ENCODE assay signal across 11 cellular contexts in the genomic region with DNA sequence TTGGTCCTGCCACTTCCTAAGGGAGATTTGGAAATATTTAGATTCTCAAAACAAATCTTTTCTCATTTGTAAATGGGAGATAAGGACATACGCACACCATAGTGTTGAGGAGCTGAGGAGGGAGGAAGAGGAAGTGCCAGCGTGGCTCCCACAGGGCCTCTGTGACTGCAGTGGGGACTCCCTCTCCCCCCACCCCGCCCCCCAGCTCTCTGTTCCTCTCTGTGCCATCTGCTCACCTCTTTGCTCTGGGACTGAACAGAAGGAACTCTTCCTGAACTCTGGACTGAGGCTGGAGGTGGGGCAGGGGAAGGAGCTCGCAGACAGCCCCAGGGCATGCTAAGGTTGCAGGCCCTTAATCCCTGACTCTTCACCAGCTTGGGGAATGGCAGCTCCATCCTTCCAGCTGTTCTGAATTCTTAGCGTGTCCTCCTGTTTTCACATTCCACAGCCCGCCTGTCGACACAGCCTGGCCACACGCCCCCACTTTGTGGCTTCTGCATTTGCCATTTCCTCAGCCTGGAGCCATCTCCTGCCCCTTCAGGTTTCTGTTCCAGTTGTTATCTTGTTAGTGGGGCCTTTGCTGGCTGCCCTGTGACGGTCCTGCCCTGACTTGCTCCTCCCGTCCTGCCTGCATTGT. TPM values are rescaled to one million over a fixed set of nuclear protein-coding genes. Genes with fewer than 3 reads are reported as not detected.
DNase-seq lines count a peak whose midpoint lies in the region; ATAC-seq, FAIRE-seq and TF ChIP-seq lines count a peak whose summit lies in the region.
"Had no signal": no experiment of that assay in that cellular context is flagged by ENCODE, and none has a peak within 500 bp of the region (broad histone marks: within the 10 kb centered on the region; RNA-seq: fewer than 3 reads in every experiment).

No MANE protein-coding gene starts in this region.

- no peak overlapping the region for H3K4me2 ChIP-seq in astrocyte (ENCODE audit: low read length)

- peak overlapping the region; percentile 76 for H3K27ac Mint-ChIP-seq in astrocyte (ENCODE audit: unreplicated experiment)
- H3K27ac Mint-ChIP-seq in activated CD4-positive, alpha-beta T cell treated with anti-CD3 and anti-CD28 coated beads, Interleukin-2, amount 10 ng/mL, durations not matched to agents 7 days and 5 days = no peak overlapping the region
- H3K27ac Mint-ChIP-seq: activated naive CD4-positive, alpha-beta T cell treated with anti-CD3 and anti-CD28 coated beads for 36 hours had no signal

- no peaks in the 10 kb centered on the region for H3K9me3 Mint-ChIP-seq in astrocyte (ENCODE audit: unreplicated experiment)
- no peaks in the 10 kb centered on the region for H3K9me3 Mint-ChIP-seq in activated CD4-positive, alpha-beta T cell treated with anti-CD3 and anti-CD28 coated beads, Interleukin-2, amount 10 ng/mL, durations not matched to agents 7 days and 5 days
- H3K9me3 Mint-ChIP-seq: activated naive CD4-positive, alpha-beta T cell treated with anti-CD3 and anti-CD28 coated beads for 36 hours had no signal

- ATAC-seq in mucosa of descending colon (peak; percentile 58), GM21737 (IDR thresholded peaks at IDR 0.05; ENCODE audit: unreplicated experiment) (no peak)

- POLR2A ChIA-PET in activated CD4-positive, alpha-beta T cell treated with anti-CD3 and anti-CD28 coated beads, Interleukin-2, amount 10 ng/mL, durations not matched to agents 7 days and 5 days (lab: Charles Lee) = no interaction called here

- peaks cover 2% of the 10 kb centered on the region for H3K79me2 ChIP-seq in astrocyte (ENCODE audit: insufficient read depth, low read length)

- H3K4me3 ChIP-seq in astrocyte (ENCODE audit: insufficient read depth, low read depth, low read length) (no peak overlapping the region), mucosa of descending colon (no peak overlapping the region), tibial nerve (no peak overlapping the region)
- H3K4me3 ChIP-seq: thoracic aorta had no signal

- H3K9ac ChIP-seq in astrocyte (ENCODE audit: low read length) = no peak overlapping the region

- no peak overlapping the region for H2AFZ ChIP-seq in astrocyte (ENCODE audit: low read depth, low read length)

- H3K36me3 ChIP-seq in astrocyte (ENCODE audit: insufficient read depth, low read length) (peaks cover 49% of the 10 kb centered on the region), mucosa of descending colon (ENCODE audit: low read depth) (peaks cover 24% of the 10 kb centered on the region), tibial nerve (peaks cover 5 to 95% (median 27%) of the 10 kb centered on the region in 3 donors)

- intact Hi-C loops in mucosa of descending colon (cut with DNase I, micrococcal nuclease) = no loop called here

- H3K4me1 ChIP-seq in astrocyte (ENCODE audit: insufficient read depth, low read length) = no peaks in the 10 kb centered on the region
- no peaks in the 10 kb centered on the region for H3K4me1 ChIP-seq in mucosa of descending colon (ENCODE audit: low read depth)
- H3K4me1 ChIP-seq in tibial nerve = no peaks in the 10 kb centered on the region

- CTCF ChIA-PET in activated CD4-positive, alpha-beta T cell treated with anti-CD3 and anti-CD28 coated beads, Interleukin-2, amount 10 ng/mL, durations not matched to agents 7 days and 5 days (lab: Charles Lee) = no interaction called here

- no peak overlapping the region for H3K4me3 Mint-ChIP-seq in astrocyte (ENCODE audit: unreplicated experiment)
- H3K4me3 Mint-ChIP-seq in activated CD4-positive, alpha-beta T cell treated with anti-CD3 and anti-CD28 coated beads, Interleukin-2, amount 10 ng/mL, durations not matched to agents 7 days and 5 days = no peak overlapping the region
- H3K4me3 Mint-ChIP-seq: activated naive CD4-positive, alpha-beta T cell treated with anti-CD3 and anti-CD28 coated beads for 36 hours had no signal

- H3K27me3 Mint-ChIP-seq in astrocyte (ENCODE audit: low read depth, unreplicated experiment) = no peaks in the 10 kb centered on the region
- H3K27me3 Mint-ChIP-seq in activated CD4-positive, alpha-beta T cell treated with anti-CD3 and anti-CD28 coated beads, Interleukin-2, amount 10 ng/mL, durations not matched to agents 7 days and 5 days = no peaks in the 10 kb centered on the region

- no peaks in the 10 kb centered on the region for H4K20me1 ChIP-seq in astrocyte (ENCODE audit: insufficient read depth, low read length)

- TF ChIP-seq CTCF in astrocyte (IDR thresholded peaks at IDR 0.05; ENCODE audit: insufficient read depth, low read depth, low read length) (no peak), mucosa of descending colon (IDR thresholded peaks at IDR 0.05) (no peak), tibial nerve (IDR thresholded peaks at IDR 0.05) (no peak)

- H3K36me3 Mint-ChIP-seq in astrocyte (ENCODE audit: low read depth, unreplicated experiment) = peaks cover 27% of the 10 kb centered on the region
- H3K36me3 Mint-ChIP-seq in activated CD4-positive, alpha-beta T cell treated with anti-CD3 and anti-CD28 coated beads, Interleukin-2, amount 10 ng/mL, durations not matched to agents 7 days and 5 days (ENCODE audit: low read depth) = peaks cover 56% of the 10 kb centered on the region

- no peak for FAIRE-seq in astrocyte (lab: Jason Lieb, UNC)
- FAIRE-seq: G401.6 had no signal

- TF ChIP-seq EP300 in tibial nerve (IDR thresholded peaks at IDR 0.05) = no peak

- peaks cover 13% of the 10 kb centered on the region for H3K4me1 Mint-ChIP-seq in astrocyte (ENCODE audit: low read depth, unreplicated experiment)
- H3K4me1 Mint-ChIP-seq in activated CD4-positive, alpha-beta T cell treated with anti-CD3 and anti-CD28 coated beads, Interleukin-2, amount 10 ng/mL, durations not matched to agents 7 days and 5 days = peaks cover 2% of the 10 kb centered on the region

- WGBS in tibial nerve, 2 donors = 80 to 81% methylated on average over 10 of the region's 10 CpGs

- H3K27ac ChIP-seq in astrocyte (ENCODE audit: low read depth, low read length) (no peak overlapping the region), tibial nerve (peak overlapping the region in 2 of 4 donors; percentile 7 to 35)
- H3K27ac ChIP-seq: thoracic aorta had no signal

- H3K9me3 ChIP-seq in astrocyte (ENCODE audit: insufficient read depth, low read depth, low read length) (no peaks in the 10 kb centered on the region), mucosa of descending colon (no peaks in the 10 kb centered on the region), tibial nerve (no peaks in the 10 kb centered on the region)
- H3K9me3 ChIP-seq: thoracic aorta had no signal

- DNase-seq in CMK (ENCODE audit: low read depth) (peak; percentile 76), NCI-H1694 (lab: John Stamatoyannopoulos, UW) (peak; percentile 24), astrocyte (ENCODE audit: low read depth) (no peak), mucosa of descending colon (peak in 1 of 3 donors; percentile 16), tibial nerve (ENCODE audit: low spot score in 2 of 2) (no peak)
- no peak for DNase-seq in stimulated activated CD4-positive, alpha-beta T cell treated with anti-CD3 and anti-CD28 coated beads, Interleukin-4, amount 100 ng/mL, for 4 hours
- no peak for DNase-seq in activated CD4-positive, alpha-beta T cell treated with anti-CD3 and anti-CD28 coated beads, Interleukin-2, amount 10 ng/mL, durations not matched to agents 7 days and 5 days
- DNase-seq: activated naive CD4-positive, alpha-beta T cell treated with anti-CD3 and anti-CD28 coated beads for 36 hours had no signal

- H3K27me3 ChIP-seq in astrocyte (ENCODE audit: insufficient read depth, low read length) (no peaks in the 10 kb centered on the region), tibial nerve (no peaks in the 10 kb centered on the region)

- no peak for TF ChIP-seq POLR2A in tibial nerve (IDR thresholded peaks at IDR 0.05)

RNA-seq across cellular contexts. Expression of gene DDX27, which starts 11.5 kb away (rescaled TPM):
- total RNA-seq in astrocyte (34.6 and 38.3 TPM in 2 replicates), mucosa of descending colon (10 to 100 TPM; 27.1 to 32.8 (median 32.5) TPM), tibial nerve (10 to 100 TPM; 24.5 to 33.4 (median 28.3) TPM)
- 10 to 100 TPM; 39.1 to 42.0 TPM for total RNA-seq in activated CD4-positive, alpha-beta T cell treated with anti-CD3 and anti-CD28 coated beads, Interleukin-2, amount 10 ng/mL, durations not matched to agents 7 days and 5 days

RNA-seq across cellular contexts. Expression of gene STAU1, which starts 42.6 kb away (rescaled TPM):
- 93.2 and 98.0 TPM in 2 replicates for total RNA-seq in astrocyte
- 10 to 100 TPM; 83.8 to 95.7 (median 91.0) TPM for total RNA-seq in mucosa of descending colon
- 10 to 100 TPM; 64.2 to 79.8 (median 70.9) TPM for total RNA-seq in tibial nerve
- total RNA-seq in activated CD4-positive, alpha-beta T cell treated with anti-CD3 and anti-CD28 coated beads, Interleukin-2, amount 10 ng/mL, durations not matched to agents 7 days and 5 days = 10 to 100 TPM; 51.8 to 57.8 TPM

RNA-seq across cellular contexts. Expression of gene ZNFX1, which starts 47.2 kb away (rescaled TPM):
- total RNA-seq in astrocyte (77.0 and 77.4 TPM in 2 replicates), mucosa of descending colon (10 to 100 TPM; 33.6 to 36.4 (median 35.5) TPM), tibial nerve (10 to 100 TPM; 35.0 to 45.2 (median 39.1) TPM)
- 10 to 100 TPM; 79.7 to 85.3 TPM for total RNA-seq in activated CD4-positive, alpha-beta T cell treated with anti-CD3 and anti-CD28 coated beads, Interleukin-2, amount 10 ng/mL, durations not matched to agents 7 days and 5 days

Comparison
In these comparisons a context has a peak if more than half of its experiments do, and no peak if none do; other contexts are left out.
1. DNase-seq: peak in CMK (single experiment) and NCI-H1694 (single experiment); none in astrocyte (single experiment), stimulated activated CD4-positive, alpha-beta T cell treated with anti-CD3 and anti-CD28 coated beads, Interleukin-4, amount 100 ng/mL, for 4 hours (0 of 2), tibial nerve (0 of 2) and activated CD4-positive, alpha-beta T cell treated with anti-CD3 and anti-CD28 coated beads, Interleukin-2, amount 10 ng/mL, durations not matched to agents 7 days and 5 days (single experiment).